In the genomic region with DNA sequence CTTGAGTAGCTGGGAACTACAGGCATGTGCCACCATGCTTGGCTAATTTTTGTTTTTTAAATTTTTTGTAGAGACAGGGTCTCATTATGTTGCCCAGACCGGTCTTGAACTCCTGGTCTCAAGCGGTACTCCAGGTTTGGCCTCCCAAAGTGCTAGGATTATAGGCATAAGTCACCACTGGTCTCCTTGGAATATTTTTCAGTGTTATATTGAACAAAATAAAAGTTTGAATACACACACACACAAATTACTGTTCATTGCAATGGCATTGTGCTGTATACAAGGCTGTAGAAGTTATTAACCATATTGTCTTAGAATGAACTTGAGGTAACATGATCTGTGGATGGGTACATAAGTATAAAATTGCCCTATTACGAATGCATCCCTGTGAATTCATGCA, we compare ENCODE assay signal across 18 cellular contexts.
A peak's percentile ranks its signal among the peaks of the same experiment; 100 is the strongest.
DNase-seq lines count a peak whose midpoint lies in the region; ATAC-seq and TF ChIP-seq lines count a peak whose summit lies in the region.
"Had no signal": no experiment of that assay in that cellular context is flagged by ENCODE, and none has a peak within 500 bp of the region (broad histone marks: within the 10 kb centered on the region; RNA-seq: fewer than 3 reads in every experiment).

No MANE protein-coding gene starts in this region.

- TF ChIP-seq POLR2A in spleen (IDR thresholded peaks at IDR 0.05), result no peak

- no peak for DNase-seq in GM12865 (ENCODE audit: low read depth)
- no peak for DNase-seq in RWPE2 (ENCODE audit: low spot score)
- no peak for DNase-seq in spleen
- DNase-seq in NCI-H1436 (lab: John Stamatoyannopoulos, UW), result no peak
- DNase-seq in endodermal cell, result no peak
- DNase-seq: CD8-positive, alpha-beta T cell; DND-41; Kasumi-1; MG63; NCI-H1417; NCI-H187; NCI-H2227 treated with DMSO at 0.1 percent for 48 hours; NCI-H510A treated with DMSO at 0.1 percent for 48 hours; NCI-H748 treated with DMSO at 0.1 percent for 48 hours; SJCRH30 had no signal

- no peak overlapping the region for H3K27ac ChIP-seq in BLaER1
- H3K27ac ChIP-seq in RWPE2 (ENCODE audit: poor library complexity, severe bottlenecking), result peak overlapping the region; percentile 97
- peak overlapping the region in 7 of 8 donors; percentile 44 to 92 (median 74) for H3K27ac ChIP-seq in spleen
- H3K27ac ChIP-seq in endodermal cell (ENCODE audit: low read depth, low read length), result no peak overlapping the region
- H3K27ac ChIP-seq: SJCRH30 had no signal

- H3K4me2 ChIP-seq in BLaER1, result peak overlapping the region; percentile 58; the same call in 1 of the 2 replicates

- H3K4me1 Mint-ChIP-seq in endodermal cell, result peaks cover 19% of the 10 kb centered on the region

- no peaks in the 10 kb centered on the region for H3K27me3 ChIP-seq in BLaER1
- no peaks in the 10 kb centered on the region for H3K27me3 ChIP-seq in RWPE2 (ENCODE audit: insufficient read depth, poor library complexity, severe bottlenecking)
- no peaks in the 10 kb centered on the region for H3K27me3 ChIP-seq in spleen (replicated peaks in 1 of 7)
- no peaks in the 10 kb centered on the region for H3K27me3 ChIP-seq in endodermal cell (ENCODE audit: control insufficient read depth, insufficient read depth, low read length, poor library complexity, severe bottlenecking)
- H3K27me3 ChIP-seq: MG63, SJCRH30 had no signal

- TF ChIP-seq CTCF in GM12865 (IDR thresholded peaks at IDR 0.05; ENCODE audit: insufficient read depth, low read depth, low read length, missing control alignments), result no peak
- TF ChIP-seq CTCF in RWPE2 (IDR thresholded peaks at IDR 0.05; ENCODE audit: poor library complexity, severe bottlenecking), result no peak
- TF ChIP-seq CTCF in spleen (IDR thresholded peaks at IDR 0.05 in 8 of 11, conservative IDR thresholded peaks at IDR 0.05 in 3 of 11), result no peak
- no peak for TF ChIP-seq CTCF in endodermal cell (conservative IDR thresholded peaks at IDR 0.05)

- H3K4me1 ChIP-seq in BLaER1 (peaks cover 94% of the 10 kb centered on the region), RWPE2 (ENCODE audit: insufficient read depth, poor library complexity, severe bottlenecking) (peaks cover 64% of the 10 kb centered on the region), spleen (peaks cover 3 to 89% (median 44%) of the 10 kb centered on the region in 6 donors), endodermal cell (ENCODE audit: control insufficient read depth, insufficient read depth, low read length) (peaks cover 7% of the 10 kb centered on the region)

- intact Hi-C loops in spleen (cut with DNase I; ENCODE audit: low total_unique reads), result no loop called here

- H3K9me3 ChIP-seq in BLaER1 (no peaks in the 10 kb centered on the region), RWPE2 (ENCODE audit: severe bottlenecking) (no peaks in the 10 kb centered on the region), spleen (no peaks in the 10 kb centered on the region), endodermal cell (ENCODE audit: control insufficient read depth, low read length) (no peaks in the 10 kb centered on the region)
- H3K9me3 ChIP-seq: MG63, SJCRH30 had no signal

- H3K36me3 Mint-ChIP-seq in endodermal cell (ENCODE audit: low read depth), result no peaks in the 10 kb centered on the region
- H3K36me3 Mint-ChIP-seq: CD8-positive, alpha-beta T cell had no signal

- no peaks in the 10 kb centered on the region for H4K20me1 ChIP-seq in BLaER1

- H3K9ac ChIP-seq in BLaER1 (no peak overlapping the region), endodermal cell (ENCODE audit: extremely low read depth, low read length, poor library complexity, severe bottlenecking) (no peak overlapping the region)

- no peaks in the 10 kb centered on the region for H3K9me3 Mint-ChIP-seq in endodermal cell
- H3K9me3 Mint-ChIP-seq: CD8-positive, alpha-beta T cell had no signal

- ATAC-seq in RWPE2 (ENCODE audit: low read depth) (no peak), GM21381 (IDR thresholded peaks at IDR 0.05; ENCODE audit: unreplicated experiment) (no peak)
- ATAC-seq: CD8-positive, alpha-beta T cell had no signal

- H3K4me3 ChIP-seq in BLaER1, result no peak overlapping the region
- H3K4me3 ChIP-seq in GM12865 (ENCODE audit: low read depth, low read length), result peak overlapping the region; percentile 14; the same call in 1 of the 2 replicates
- H3K4me3 ChIP-seq in RWPE2 (ENCODE audit: severe bottlenecking), result no peak overlapping the region
- H3K4me3 ChIP-seq in spleen, result peak overlapping the region in 1 of 8 donors; percentile 41
- no peak overlapping the region for H3K4me3 ChIP-seq in endodermal cell (ENCODE audit: low read length)
- H3K4me3 ChIP-seq: MG63, SJCRH30 had no signal

- no peaks in the 10 kb centered on the region for H3K36me3 ChIP-seq in BLaER1
- H3K36me3 ChIP-seq in RWPE2 (ENCODE audit: low read depth), result no peaks in the 10 kb centered on the region
- no peaks in the 10 kb centered on the region for H3K36me3 ChIP-seq in spleen
- no peaks in the 10 kb centered on the region for H3K36me3 ChIP-seq in endodermal cell (ENCODE audit: control insufficient read depth, insufficient read depth, low read length)
- H3K36me3 ChIP-seq: MG63, SJCRH30 had no signal

- H3K4me3 Mint-ChIP-seq in endodermal cell, result no peak overlapping the region
- H3K4me3 Mint-ChIP-seq: CD8-positive, alpha-beta T cell; T-helper 1 cell treated with Interleukin-12 subunit alpha and Interleukin-12 subunit beta and Interleukin-4 antibody, amounts not matched to agents 30 μg/mL and 1 μg/mL, for 36 hours had no signal

- H3K27me3 Mint-ChIP-seq in endodermal cell (ENCODE audit: insufficient read depth), result no peaks in the 10 kb centered on the region

- 92 to 98% (median 94%) methylated on average over 3 of the region's 3 CpGs for WGBS in spleen, 5 donors
- WGBS in endodermal cell (ENCODE audit: insufficient coverage in 1 of 2, insufficient read length in 1 of 2), 2 experiments, result 90 to 99% methylated on average over 2 to 3 of the region's 3 CpGs

- H3K27ac Mint-ChIP-seq in endodermal cell, result no peak overlapping the region
- H3K27ac Mint-ChIP-seq: CD8-positive, alpha-beta T cell had no signal

Comparison
In these comparisons a context has a peak if more than half of its experiments do, and no peak if none do; other contexts are left out.
1. H3K27ac ChIP-seq: peak in RWPE2 (single experiment) and spleen (7 of 8); none in BLaER1 (single experiment) and endodermal cell (single experiment).